9 cellular contexts compared by ENCODE assay signal in genomic region chr15:82648257-82649103, GRCh38. TPM values are rescaled to one million over a fixed set of nuclear protein-coding genes. Genes with fewer than 3 reads are reported as not detected.
DNase-seq lines count a peak whose midpoint lies in the region; ATAC-seq, FAIRE-seq and TF ChIP-seq lines count a peak whose summit lies in the region.
"Had no signal": no experiment of that assay in that cellular context is flagged by ENCODE, and none has a peak within 500 bp of the region (broad histone marks: within the 10 kb centered on the region; RNA-seq: fewer than 3 reads in every experiment).

No MANE protein-coding gene starts in this region.

- H3K9me3 Mint-ChIP-seq in CD4-positive, CD25-positive, alpha-beta regulatory T cell = peaks cover 0 to 4% (median 0%) of the 10 kb centered on the region in 7 donors
- H3K9me3 Mint-ChIP-seq in glutamatergic neuron (ENCODE audit: unreplicated experiment) = peaks cover 2% of the 10 kb centered on the region

- H3K9me3 ChIP-seq in CD4-positive, CD25-positive, alpha-beta regulatory T cell (ENCODE audit: control insufficient read depth in 2 of 2, low read length in 2 of 2) = no peaks in the 10 kb centered on the region
- H3K9me3 ChIP-seq in SK-N-MC (ENCODE audit: low read depth, low read length) = no peaks in the 10 kb centered on the region
- H3K9me3 ChIP-seq in parathyroid adenoma (ENCODE audit: control insufficient read depth, low read length) = no peaks in the 10 kb centered on the region

- H3K27ac Mint-ChIP-seq in CD4-positive, CD25-positive, alpha-beta regulatory T cell = peak overlapping the region in 2 of 3 donors; percentile 9 to 92
- H3K27ac Mint-ChIP-seq in glutamatergic neuron (ENCODE audit: unreplicated experiment) = no peak overlapping the region

- TF ChIP-seq CTCF in glutamatergic neuron (IDR thresholded peaks at IDR 0.05; ENCODE audit: partially characterized antibody, unreplicated experiment) (no peak), parathyroid adenoma (IDR thresholded peaks at IDR 0.05) (no peak)

- peaks cover 0 to 8% (median 0%) of the 10 kb centered on the region in 4 donors for H3K4me1 Mint-ChIP-seq in CD4-positive, CD25-positive, alpha-beta regulatory T cell
- H3K4me1 Mint-ChIP-seq in glutamatergic neuron (ENCODE audit: low read depth, unreplicated experiment) = peaks cover 8% of the 10 kb centered on the region

- peaks cover 20% of the 10 kb centered on the region for H3K4me1 ChIP-seq in CD4-positive, CD25-positive, alpha-beta regulatory T cell (ENCODE audit: control insufficient read depth, insufficient read depth, low read length, poor library complexity, severe bottlenecking)
- H3K4me1 ChIP-seq in parathyroid adenoma = no peaks in the 10 kb centered on the region

- no peaks in the 10 kb centered on the region for H3K36me3 Mint-ChIP-seq in CD4-positive, CD25-positive, alpha-beta regulatory T cell
- no peaks in the 10 kb centered on the region for H3K36me3 Mint-ChIP-seq in glutamatergic neuron (ENCODE audit: unreplicated experiment)

- H3K4me3 Mint-ChIP-seq in CD4-positive, CD25-positive, alpha-beta regulatory T cell = peak overlapping the region; percentile 67 to 87 (median 73)
- peak overlapping the region; percentile 74 for H3K4me3 Mint-ChIP-seq in glutamatergic neuron (ENCODE audit: unreplicated experiment)

- FAIRE-seq in RCC 7860 (lab: Jason Lieb, UNC) = no peak
- FAIRE-seq: islet of Langerhans had no signal

- H3K27me3 Mint-ChIP-seq in CD4-positive, CD25-positive, alpha-beta regulatory T cell = peaks cover 60% of the 10 kb centered on the region
- peaks cover 12% of the 10 kb centered on the region for H3K27me3 Mint-ChIP-seq in glutamatergic neuron (ENCODE audit: unreplicated experiment)

- H3K79me2 ChIP-seq in parathyroid adenoma = no peaks in the 10 kb centered on the region

- no peak for ATAC-seq in CD4-positive, CD25-positive, alpha-beta regulatory T cell (ENCODE audit: low read depth in 2 of 2)
- no peak for ATAC-seq in GM21825 (IDR thresholded peaks at IDR 0.05; ENCODE audit: unreplicated experiment)
- no peak for ATAC-seq in GM21723 (IDR thresholded peaks at IDR 0.05; ENCODE audit: unreplicated experiment)
- ATAC-seq in HG02623 (IDR thresholded peaks at IDR 0.05; ENCODE audit: unreplicated experiment) = no peak

- H3K36me3 ChIP-seq in CD4-positive, CD25-positive, alpha-beta regulatory T cell (ENCODE audit: control insufficient read depth, insufficient read depth, low read length) = no peaks in the 10 kb centered on the region
- no peaks in the 10 kb centered on the region for H3K36me3 ChIP-seq in SK-N-MC (ENCODE audit: insufficient read depth, low read length)
- no peaks in the 10 kb centered on the region for H3K36me3 ChIP-seq in parathyroid adenoma (ENCODE audit: control insufficient read depth, insufficient read depth, low read length)

- H3K27ac ChIP-seq in CD4-positive, CD25-positive, alpha-beta regulatory T cell (ENCODE audit: insufficient read depth, low read length, poor library complexity, severe bottlenecking) = no peak overlapping the region
- H3K27ac ChIP-seq in SK-N-MC (no peak overlapping the region), parathyroid adenoma (peak overlapping the region; percentile 85)

- H3K4me3 ChIP-seq in CD4-positive, CD25-positive, alpha-beta regulatory T cell (ENCODE audit: low read depth, low read length) = no peak overlapping the region
- H3K4me3 ChIP-seq in SK-N-MC (peak overlapping the region; percentile 84), parathyroid adenoma (ENCODE audit: low read depth, low read length) (no peak overlapping the region)

- H3K27me3 ChIP-seq in CD4-positive, CD25-positive, alpha-beta regulatory T cell (ENCODE audit: control insufficient read depth, insufficient read depth, low read length) = peaks cover 9% of the 10 kb centered on the region
- no peaks in the 10 kb centered on the region for H3K27me3 ChIP-seq in parathyroid adenoma (ENCODE audit: control insufficient read depth, insufficient read depth, low read length)

- DNase-seq in CD4-positive, CD25-positive, alpha-beta regulatory T cell = no peak
- DNase-seq in SK-N-MC (ENCODE audit: low read depth, low spot score) (no peak), glutamatergic neuron (peak; percentile 25), RCC 7860 (ENCODE audit: low spot score) (no peak)

- H2AFZ ChIP-seq in parathyroid adenoma = peak overlapping the region; percentile 60

- peak overlapping the region; percentile 49 for H3K4me2 ChIP-seq in parathyroid adenoma (ENCODE audit: low read length)

- H3K9ac ChIP-seq in SK-N-MC (ENCODE audit: insufficient read length) (no peak overlapping the region), parathyroid adenoma (no peak overlapping the region)

RNA-seq across cellular contexts. Expression of gene CPEB1, which starts 1.3 kb away (rescaled TPM):
- not detected for total RNA-seq in CD4-positive, CD25-positive, alpha-beta regulatory T cell
- polyA plus RNA-seq in CD4-positive, CD25-positive, alpha-beta regulatory T cell = under 1 TPM in 3 of 4 donors, not detected in 1; 0.09 to 0.68 (median 0.60) TPM
- 15.2 TPM for total RNA-seq in glutamatergic neuron (ENCODE audit: unreplicated experiment)

Comparison
In these comparisons a context has a peak if more than half of its experiments do, and no peak if none do; other contexts are left out.
1. RNA of gene CPEB1, which starts 1.3 kb away (total RNA-seq): 15.2 TPM in glutamatergic neuron (single experiment); not detected in CD4-positive, CD25-positive, alpha-beta regulatory T cell (single experiment); every median in the first group is over 10 times any median in the second.